Comparison of ENCODE assay signal across 1 cellular context in the genomic region with DNA sequence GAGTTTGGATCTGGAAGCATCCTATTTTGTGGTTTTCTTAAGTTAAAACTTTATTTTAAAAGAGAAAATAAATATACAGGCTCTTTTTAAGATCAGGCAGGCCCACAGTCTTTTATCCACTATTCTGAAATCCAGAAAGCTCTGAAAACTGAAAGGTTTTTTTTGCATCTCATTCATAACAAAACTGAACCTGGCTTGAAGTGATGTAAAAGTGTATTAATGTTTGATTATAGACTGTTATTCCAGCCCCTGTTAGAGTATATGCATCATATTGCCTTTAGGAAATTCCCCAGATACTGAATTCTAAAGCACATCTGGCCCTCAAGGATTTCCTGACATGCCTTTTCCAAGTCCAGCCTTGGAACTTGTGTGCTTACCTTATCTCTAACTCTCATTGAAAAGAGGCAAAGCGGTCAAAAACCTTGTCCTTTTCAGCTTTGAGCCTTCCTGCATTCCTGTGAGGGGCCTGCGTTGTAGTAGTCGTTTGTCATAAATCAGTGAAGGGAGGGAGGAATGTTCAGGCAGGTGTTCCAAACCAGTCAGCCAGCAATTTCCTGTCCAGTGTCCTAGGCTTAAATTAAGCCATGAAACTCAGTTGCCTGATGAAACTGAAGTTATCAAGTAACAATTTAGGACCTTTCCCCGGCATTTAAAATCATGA.
TF ChIP-seq lines count a peak whose summit lies in the region.

No MANE protein-coding gene starts in this region.

TF ChIP-seq in WTC11, 78 proteins besides CTCF, POLR2A, EP300 and RAD21 (continued from another document):
- TF ChIP-seq, protein P1, sequence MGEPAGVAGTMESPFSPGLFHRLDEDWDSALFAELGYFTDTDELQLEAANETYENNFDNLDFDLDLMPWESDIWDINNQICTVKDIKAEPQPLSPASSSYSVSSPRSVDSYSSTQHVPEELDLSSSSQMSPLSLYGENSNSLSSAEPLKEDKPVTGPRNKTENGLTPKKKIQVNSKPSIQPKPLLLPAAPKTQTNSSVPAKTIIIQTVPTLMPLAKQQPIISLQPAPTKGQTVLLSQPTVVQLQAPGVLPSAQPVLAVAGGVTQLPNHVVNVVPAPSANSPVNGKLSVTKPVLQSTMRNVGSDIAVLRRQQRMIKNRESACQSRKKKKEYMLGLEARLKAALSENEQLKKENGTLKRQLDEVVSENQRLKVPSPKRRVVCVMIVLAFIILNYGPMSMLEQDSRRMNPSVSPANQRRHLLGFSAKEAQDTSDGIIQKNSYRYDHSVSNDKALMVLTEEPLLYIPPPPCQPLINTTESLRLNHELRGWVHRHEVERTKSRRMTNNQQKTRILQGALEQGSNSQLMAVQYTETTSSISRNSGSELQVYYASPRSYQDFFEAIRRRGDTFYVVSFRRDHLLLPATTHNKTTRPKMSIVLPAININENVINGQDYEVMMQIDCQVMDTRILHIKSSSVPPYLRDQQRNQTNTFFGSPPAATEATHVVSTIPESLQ (CRISPR knock-in tag; IDR thresholded peaks at IDR 0.05): no peak
- TF ChIP-seq, protein P2, sequence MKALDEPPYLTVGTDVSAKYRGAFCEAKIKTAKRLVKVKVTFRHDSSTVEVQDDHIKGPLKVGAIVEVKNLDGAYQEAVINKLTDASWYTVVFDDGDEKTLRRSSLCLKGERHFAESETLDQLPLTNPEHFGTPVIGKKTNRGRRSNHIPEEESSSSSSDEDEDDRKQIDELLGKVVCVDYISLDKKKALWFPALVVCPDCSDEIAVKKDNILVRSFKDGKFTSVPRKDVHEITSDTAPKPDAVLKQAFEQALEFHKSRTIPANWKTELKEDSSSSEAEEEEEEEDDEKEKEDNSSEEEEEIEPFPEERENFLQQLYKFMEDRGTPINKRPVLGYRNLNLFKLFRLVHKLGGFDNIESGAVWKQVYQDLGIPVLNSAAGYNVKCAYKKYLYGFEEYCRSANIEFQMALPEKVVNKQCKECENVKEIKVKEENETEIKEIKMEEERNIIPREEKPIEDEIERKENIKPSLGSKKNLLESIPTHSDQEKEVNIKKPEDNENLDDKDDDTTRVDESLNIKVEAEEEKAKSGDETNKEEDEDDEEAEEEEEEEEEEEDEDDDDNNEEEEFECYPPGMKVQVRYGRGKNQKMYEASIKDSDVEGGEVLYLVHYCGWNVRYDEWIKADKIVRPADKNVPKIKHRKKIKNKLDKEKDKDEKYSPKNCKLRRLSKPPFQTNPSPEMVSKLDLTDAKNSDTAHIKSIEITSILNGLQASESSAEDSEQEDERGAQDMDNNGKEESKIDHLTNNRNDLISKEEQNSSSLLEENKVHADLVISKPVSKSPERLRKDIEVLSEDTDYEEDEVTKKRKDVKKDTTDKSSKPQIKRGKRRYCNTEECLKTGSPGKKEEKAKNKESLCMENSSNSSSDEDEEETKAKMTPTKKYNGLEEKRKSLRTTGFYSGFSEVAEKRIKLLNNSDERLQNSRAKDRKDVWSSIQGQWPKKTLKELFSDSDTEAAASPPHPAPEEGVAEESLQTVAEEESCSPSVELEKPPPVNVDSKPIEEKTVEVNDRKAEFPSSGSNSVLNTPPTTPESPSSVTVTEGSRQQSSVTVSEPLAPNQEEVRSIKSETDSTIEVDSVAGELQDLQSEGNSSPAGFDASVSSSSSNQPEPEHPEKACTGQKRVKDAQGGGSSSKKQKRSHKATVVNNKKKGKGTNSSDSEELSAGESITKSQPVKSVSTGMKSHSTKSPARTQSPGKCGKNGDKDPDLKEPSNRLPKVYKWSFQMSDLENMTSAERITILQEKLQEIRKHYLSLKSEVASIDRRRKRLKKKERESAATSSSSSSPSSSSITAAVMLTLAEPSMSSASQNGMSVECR (CRISPR knock-in tag; IDR thresholded peaks at IDR 0.05; ENCODE audit: borderline replicate concordance): no peak
- TF ChIP-seq, protein P3, sequence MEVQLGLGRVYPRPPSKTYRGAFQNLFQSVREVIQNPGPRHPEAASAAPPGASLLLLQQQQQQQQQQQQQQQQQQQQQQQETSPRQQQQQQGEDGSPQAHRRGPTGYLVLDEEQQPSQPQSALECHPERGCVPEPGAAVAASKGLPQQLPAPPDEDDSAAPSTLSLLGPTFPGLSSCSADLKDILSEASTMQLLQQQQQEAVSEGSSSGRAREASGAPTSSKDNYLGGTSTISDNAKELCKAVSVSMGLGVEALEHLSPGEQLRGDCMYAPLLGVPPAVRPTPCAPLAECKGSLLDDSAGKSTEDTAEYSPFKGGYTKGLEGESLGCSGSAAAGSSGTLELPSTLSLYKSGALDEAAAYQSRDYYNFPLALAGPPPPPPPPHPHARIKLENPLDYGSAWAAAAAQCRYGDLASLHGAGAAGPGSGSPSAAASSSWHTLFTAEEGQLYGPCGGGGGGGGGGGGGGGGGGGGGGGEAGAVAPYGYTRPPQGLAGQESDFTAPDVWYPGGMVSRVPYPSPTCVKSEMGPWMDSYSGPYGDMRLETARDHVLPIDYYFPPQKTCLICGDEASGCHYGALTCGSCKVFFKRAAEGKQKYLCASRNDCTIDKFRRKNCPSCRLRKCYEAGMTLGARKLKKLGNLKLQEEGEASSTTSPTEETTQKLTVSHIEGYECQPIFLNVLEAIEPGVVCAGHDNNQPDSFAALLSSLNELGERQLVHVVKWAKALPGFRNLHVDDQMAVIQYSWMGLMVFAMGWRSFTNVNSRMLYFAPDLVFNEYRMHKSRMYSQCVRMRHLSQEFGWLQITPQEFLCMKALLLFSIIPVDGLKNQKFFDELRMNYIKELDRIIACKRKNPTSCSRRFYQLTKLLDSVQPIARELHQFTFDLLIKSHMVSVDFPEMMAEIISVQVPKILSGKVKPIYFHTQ (CRISPR knock-in tag; IDR thresholded peaks at IDR 0.05): no peak
- TF ChIP-seq, protein P4, sequence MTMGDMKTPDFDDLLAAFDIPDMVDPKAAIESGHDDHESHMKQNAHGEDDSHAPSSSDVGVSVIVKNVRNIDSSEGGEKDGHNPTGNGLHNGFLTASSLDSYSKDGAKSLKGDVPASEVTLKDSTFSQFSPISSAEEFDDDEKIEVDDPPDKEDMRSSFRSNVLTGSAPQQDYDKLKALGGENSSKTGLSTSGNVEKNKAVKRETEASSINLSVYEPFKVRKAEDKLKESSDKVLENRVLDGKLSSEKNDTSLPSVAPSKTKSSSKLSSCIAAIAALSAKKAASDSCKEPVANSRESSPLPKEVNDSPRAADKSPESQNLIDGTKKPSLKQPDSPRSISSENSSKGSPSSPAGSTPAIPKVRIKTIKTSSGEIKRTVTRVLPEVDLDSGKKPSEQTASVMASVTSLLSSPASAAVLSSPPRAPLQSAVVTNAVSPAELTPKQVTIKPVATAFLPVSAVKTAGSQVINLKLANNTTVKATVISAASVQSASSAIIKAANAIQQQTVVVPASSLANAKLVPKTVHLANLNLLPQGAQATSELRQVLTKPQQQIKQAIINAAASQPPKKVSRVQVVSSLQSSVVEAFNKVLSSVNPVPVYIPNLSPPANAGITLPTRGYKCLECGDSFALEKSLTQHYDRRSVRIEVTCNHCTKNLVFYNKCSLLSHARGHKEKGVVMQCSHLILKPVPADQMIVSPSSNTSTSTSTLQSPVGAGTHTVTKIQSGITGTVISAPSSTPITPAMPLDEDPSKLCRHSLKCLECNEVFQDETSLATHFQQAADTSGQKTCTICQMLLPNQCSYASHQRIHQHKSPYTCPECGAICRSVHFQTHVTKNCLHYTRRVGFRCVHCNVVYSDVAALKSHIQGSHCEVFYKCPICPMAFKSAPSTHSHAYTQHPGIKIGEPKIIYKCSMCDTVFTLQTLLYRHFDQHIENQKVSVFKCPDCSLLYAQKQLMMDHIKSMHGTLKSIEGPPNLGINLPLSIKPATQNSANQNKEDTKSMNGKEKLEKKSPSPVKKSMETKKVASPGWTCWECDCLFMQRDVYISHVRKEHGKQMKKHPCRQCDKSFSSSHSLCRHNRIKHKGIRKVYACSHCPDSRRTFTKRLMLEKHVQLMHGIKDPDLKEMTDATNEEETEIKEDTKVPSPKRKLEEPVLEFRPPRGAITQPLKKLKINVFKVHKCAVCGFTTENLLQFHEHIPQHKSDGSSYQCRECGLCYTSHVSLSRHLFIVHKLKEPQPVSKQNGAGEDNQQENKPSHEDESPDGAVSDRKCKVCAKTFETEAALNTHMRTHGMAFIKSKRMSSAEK (CRISPR knock-in tag; IDR thresholded peaks at IDR 0.05; ENCODE audit: borderline replicate concordance): no peak
- no peak for TF ChIP-seq ZNF423 (CRISPR knock-in tag; IDR thresholded peaks at IDR 0.05)
